In the genomic region with DNA sequence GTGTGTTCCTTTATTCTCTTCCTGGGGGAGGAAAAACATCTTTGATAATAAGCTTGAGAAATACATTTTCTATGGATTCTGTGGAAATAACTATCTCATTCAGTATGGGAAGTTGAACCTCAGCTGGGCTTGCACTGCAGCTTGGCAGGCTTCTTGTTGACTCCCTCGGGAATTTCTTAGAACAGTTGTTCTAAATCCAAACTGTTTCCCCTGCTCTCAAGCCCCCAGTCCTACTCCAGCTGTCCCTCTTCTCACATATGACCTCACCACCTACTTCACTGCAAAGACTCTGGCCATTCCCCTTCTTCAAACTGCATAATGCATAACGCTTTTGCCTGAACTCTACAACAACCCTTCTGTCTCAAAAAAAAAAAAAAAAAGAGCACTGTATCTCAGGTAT, we compare ENCODE assay signal across 31 cellular contexts.
DNase-seq lines count a peak whose midpoint lies in the region; ATAC-seq, FAIRE-seq and TF ChIP-seq lines count a peak whose summit lies in the region.
"Had no signal": no experiment of that assay in that cellular context is flagged by ENCODE, and none has a peak within 500 bp of the region (broad histone marks: within the 10 kb centered on the region; RNA-seq: fewer than 3 reads in every experiment).

No MANE protein-coding gene starts in this region.

- no peak for TF ChIP-seq CTCF in heart left ventricle (IDR thresholded peaks at IDR 0.05)
- no peak for TF ChIP-seq CTCF in pancreas (IDR thresholded peaks at IDR 0.05)

- peak; percentile 73 for FAIRE-seq in pancreas (lab: Jason Lieb, UNC)
- FAIRE-seq: GM12891 had no signal

- no peak overlapping the region for H3K4me3 Mint-ChIP-seq in naive thymus-derived CD8-positive, alpha-beta T cell
- H3K4me3 Mint-ChIP-seq: activated CD8-positive, alpha-beta T cell treated with anti-CD3 and anti-CD28 coated beads, Interleukin-2, amount 10 ng/mL, durations not matched to agents 7 days and 5 days; activated naive CD4-positive, alpha-beta T cell treated with anti-CD3 and anti-CD28 coated beads for 36 hours; neural crest cell had no signal

- ATAC-seq in heart left ventricle (peak in 3 of 4 donors; percentile 67 to 87 (median 77)), pancreas (peak in 1 of 4 donors; percentile 24)
- ATAC-seq in naive thymus-derived CD8-positive, alpha-beta T cell = no peak
- ATAC-seq: activated CD8-positive, alpha-beta T cell treated with anti-CD3 and anti-CD28 coated beads, Interleukin-2, amount 10 ng/mL, durations not matched to agents 7 days and 5 days; foreskin keratinocyte; Panc1 had no signal

- TF ChIP-seq POLR2A in heart left ventricle (IDR thresholded peaks at IDR 0.05) = no peak

- H3K9me3 ChIP-seq in adipocyte (ENCODE audit: control insufficient read depth, low read length) = no peaks in the 10 kb centered on the region
- H3K9me3 ChIP-seq in heart left ventricle = peaks cover 0 to 9% (median 0%) of the 10 kb centered on the region in 12 donors
- H3K9me3 ChIP-seq in pancreas = no peaks in the 10 kb centered on the region
- H3K9me3 ChIP-seq: adrenal gland, MG63, thyroid gland, vagina had no signal

- no peak overlapping the region for H3K4me3 ChIP-seq in adipocyte (ENCODE audit: low read length)
- no peak overlapping the region for H3K4me3 ChIP-seq in heart left ventricle
- no peak overlapping the region for H3K4me3 ChIP-seq in pancreas
- H3K4me3 ChIP-seq: adrenal gland, MG63, thyroid gland, vagina had no signal

- H3K27me3 Mint-ChIP-seq in naive thymus-derived CD8-positive, alpha-beta T cell = peaks cover 0 to 23% (median 7%) of the 10 kb centered on the region in 5 donors
- H3K27me3 Mint-ChIP-seq: brain had no signal

- H3K4me1 Mint-ChIP-seq in naive thymus-derived CD8-positive, alpha-beta T cell = no peaks in the 10 kb centered on the region
- H3K4me1 Mint-ChIP-seq: neural crest cell had no signal

- peaks cover 9% of the 10 kb centered on the region for H3K4me1 ChIP-seq in adipocyte (ENCODE audit: control insufficient read depth, insufficient read depth, low read length)
- peaks cover 0 to 13% (median 0%) of the 10 kb centered on the region in 12 donors for H3K4me1 ChIP-seq in heart left ventricle
- no peaks in the 10 kb centered on the region for H3K4me1 ChIP-seq in pancreas
- H3K4me1 ChIP-seq: adrenal gland, foreskin keratinocyte, parathyroid adenoma, thyroid gland, vagina had no signal

- POLR2A ChIA-PET in naive thymus-derived CD8-positive, alpha-beta T cell (lab: Charles Lee) = no interaction called here

- H3K9ac ChIP-seq in adipocyte (ENCODE audit: low read length) = no peak overlapping the region
- H3K9ac ChIP-seq: KMS-11, parathyroid adenoma had no signal

- H3K36me3 ChIP-seq in adipocyte (ENCODE audit: control insufficient read depth, insufficient read depth, low read length, severe bottlenecking) (no peaks in the 10 kb centered on the region), heart left ventricle (no peaks in the 10 kb centered on the region), pancreas (no peaks in the 10 kb centered on the region)
- H3K36me3 ChIP-seq: adrenal gland, MG63, thyroid gland, vagina, WERI-Rb-1 had no signal

- no peak overlapping the region for H3K27ac Mint-ChIP-seq in naive thymus-derived CD8-positive, alpha-beta T cell
- H3K27ac Mint-ChIP-seq: activated CD8-positive, alpha-beta T cell treated with anti-CD3 and anti-CD28 coated beads, Interleukin-2, amount 10 ng/mL, durations not matched to agents 7 days and 5 days; activated naive CD4-positive, alpha-beta T cell treated with anti-CD3 and anti-CD28 coated beads for 36 hours had no signal

- H3K27ac ChIP-seq in heart left ventricle (peak overlapping the region in 5 of 12 donors; percentile 31 to 66 (median 48)), pancreas (no peak overlapping the region)
- H3K27ac ChIP-seq: adrenal gland, foreskin keratinocyte, KMS-11, parathyroid adenoma, thyroid gland, vagina, WERI-Rb-1 had no signal

- DNase-seq in DMS 273 treated with DMSO at 0.1 percent for 48 hours (lab: John Stamatoyannopoulos, UW) = peak; percentile 76
- DNase-seq in adipocyte (ENCODE audit: low read depth) = peak; percentile 32
- peak in 4 of 5 donors; percentile 24 to 30 (median 26) for DNase-seq in heart left ventricle
- DNase-seq in pancreas = no peak
- DNase-seq in dedifferentiated amniotic fluid mesenchymal stem cell (ENCODE audit: extremely low spot score) = no peak
- no peak for DNase-seq in EL
- DNase-seq in naive thymus-derived CD8-positive, alpha-beta T cell = no peak
- DNase-seq: activated CD4-positive, alpha-beta T cell treated with anti-CD3 and anti-CD28 coated beads for 4 hours; activated CD8-positive, alpha-beta T cell treated with anti-CD3 and anti-CD28 coated beads, Interleukin-2, amount 10 ng/mL, durations not matched to agents 7 days and 5 days; activated naive CD4-positive, alpha-beta T cell treated with anti-CD3 and anti-CD28 coated beads for 36 hours; adrenal gland; foreskin keratinocyte; HCEC 1CT; hippocampal formation; MG63; NCI-H1105; NCI-H187; retina; SIG-M5; stimulated activated CD4-positive, alpha-beta T cell treated with anti-CD3 and anti-CD28 coated beads, Interleukin-12 subunit alpha, Interleukin-12 subunit beta, amount 100 ng/mL, for 4 hours; stimulated activated CD4-positive, alpha-beta T cell treated with anti-CD3 and anti-CD28 coated beads, Interleukin-4, amount 100 ng/mL, for 1 hour; T1000; thyroid gland; WERI-Rb-1 had no signal

- intact Hi-C loops in heart left ventricle (cut with DNase I) (no loop called here), pancreas (cut with DNase I) (no loop called here)

- H3K27me3 ChIP-seq in adipocyte (replicated peaks; ENCODE audit: control insufficient read depth, insufficient read depth, low read length) (no peaks in the 10 kb centered on the region), heart left ventricle (no peaks in the 10 kb centered on the region), pancreas (no peaks in the 10 kb centered on the region)
- H3K27me3 ChIP-seq: foreskin keratinocyte, MG63, vagina had no signal

- peaks cover 0 to 9% (median 0%) of the 10 kb centered on the region in 9 donors for H3K9me3 Mint-ChIP-seq in naive thymus-derived CD8-positive, alpha-beta T cell
- H3K9me3 Mint-ChIP-seq: activated naive CD4-positive, alpha-beta T cell treated with anti-CD3 and anti-CD28 coated beads for 36 hours had no signal

- 50 to 63% (median 53%) methylated on average over 2 of the region's 2 CpGs for WGBS in heart left ventricle, 4 donors
- WGBS in pancreas, 2 donors = 52 to 72% methylated on average over 2 of the region's 2 CpGs

- H3K36me3 Mint-ChIP-seq in naive thymus-derived CD8-positive, alpha-beta T cell = peaks cover 0 to 5% (median 0%) of the 10 kb centered on the region in 3 donors
- H3K36me3 Mint-ChIP-seq: brain had no signal

Comparison
In these comparisons a context has a peak if more than half of its experiments do, and no peak if none do; other contexts are left out.
1. DNase-seq: peak in DMS 273 treated with DMSO at 0.1 percent for 48 hours (single experiment), adipocyte (single experiment) and heart left ventricle (4 of 5); none in pancreas (0 of 6), dedifferentiated amniotic fluid mesenchymal stem cell (single experiment), EL (single experiment) and naive thymus-derived CD8-positive, alpha-beta T cell (0 of 10).
2. ATAC-seq: peak in heart left ventricle (3 of 4); none in naive thymus-derived CD8-positive, alpha-beta T cell (0 of 2).